10 cellular contexts compared by ENCODE assay signal in the genomic region with DNA sequence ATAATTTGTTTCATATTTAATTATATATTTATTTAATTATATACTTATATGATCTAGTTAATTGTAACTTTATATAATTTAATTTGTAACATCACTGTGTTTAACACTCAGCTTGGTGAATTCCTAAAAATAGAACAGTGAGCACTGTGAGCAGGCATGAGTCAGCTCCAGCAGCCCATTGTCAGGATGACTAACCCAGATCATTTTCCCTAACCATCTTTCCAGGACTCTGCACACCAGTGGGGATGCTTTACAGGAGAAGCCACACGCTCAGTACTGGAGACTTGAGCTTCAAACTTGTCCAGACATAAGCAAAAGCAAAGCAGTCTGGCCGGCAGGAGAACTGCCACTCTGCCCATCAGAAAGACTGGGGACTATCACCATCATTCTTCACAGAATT.
DNase-seq lines count a peak whose midpoint lies in the region; ATAC-seq and TF ChIP-seq lines count a peak whose summit lies in the region.
"Had no signal": no experiment of that assay in that cellular context is flagged by ENCODE, and none has a peak within 500 bp of the region (broad histone marks: within the 10 kb centered on the region; RNA-seq: fewer than 3 reads in every experiment).

No MANE protein-coding gene starts in this region.

- H3K27me3 ChIP-seq in osteoblast (ENCODE audit: insufficient read depth, low read length) (no peaks in the 10 kb centered on the region), esophagus squamous epithelium (no peaks in the 10 kb centered on the region)

- no peaks in the 10 kb centered on the region for H3K9me3 ChIP-seq in osteoblast (ENCODE audit: low read depth, low read length)
- no peaks in the 10 kb centered on the region for H3K9me3 ChIP-seq in esophagus squamous epithelium

- no peak overlapping the region for H3K27ac Mint-ChIP-seq in activated CD4-positive, alpha-beta T cell treated with anti-CD3 and anti-CD28 coated beads, Interleukin-2, amount 10 ng/mL, durations not matched to agents 7 days and 5 days

- H3K4me3 ChIP-seq in osteoblast (ENCODE audit: insufficient read depth, low read length) = no peak overlapping the region
- H3K4me3 ChIP-seq in esophagus squamous epithelium = no peak overlapping the region

- POLR2A ChIA-PET in activated CD4-positive, alpha-beta T cell treated with anti-CD3 and anti-CD28 coated beads, Interleukin-2, amount 10 ng/mL, durations not matched to agents 7 days and 5 days (lab: Charles Lee) = no interaction called here

- H4K20me1 ChIP-seq in osteoblast (ENCODE audit: insufficient read depth, low read length) = no peaks in the 10 kb centered on the region

- no peak overlapping the region for H3K4me3 Mint-ChIP-seq in activated CD4-positive, alpha-beta T cell treated with anti-CD3 and anti-CD28 coated beads, Interleukin-2, amount 10 ng/mL, durations not matched to agents 7 days and 5 days
- H3K4me3 Mint-ChIP-seq: central memory CD8-positive, alpha-beta T cell had no signal

- TF ChIP-seq POLR2A in esophagus squamous epithelium (IDR thresholded peaks at IDR 0.05) = no peak

- H3K9me3 Mint-ChIP-seq in activated CD4-positive, alpha-beta T cell treated with anti-CD3 and anti-CD28 coated beads, Interleukin-2, amount 10 ng/mL, durations not matched to agents 7 days and 5 days = no peaks in the 10 kb centered on the region

- peak overlapping the region; percentile 28 for H3K4me2 ChIP-seq in osteoblast (ENCODE audit: insufficient read depth, low read length)

- TF ChIP-seq CTCF in osteoblast (IDR thresholded peaks at IDR 0.05; ENCODE audit: extremely low read depth, low read depth, low read length) (no peak), esophagus squamous epithelium (IDR thresholded peaks at IDR 0.05) (no peak)

- peaks cover 29% of the 10 kb centered on the region for H3K4me1 ChIP-seq in osteoblast (ENCODE audit: insufficient read depth, low read length)
- peaks cover 0 to 21% (median 6%) of the 10 kb centered on the region in 3 donors for H3K4me1 ChIP-seq in esophagus squamous epithelium

- H3K36me3 ChIP-seq in osteoblast (ENCODE audit: insufficient read depth, low read length) (no peaks in the 10 kb centered on the region), esophagus squamous epithelium (no peaks in the 10 kb centered on the region)

- H2AFZ ChIP-seq in osteoblast (ENCODE audit: low read length) = no peak overlapping the region

- H3K4me1 Mint-ChIP-seq in activated CD4-positive, alpha-beta T cell treated with anti-CD3 and anti-CD28 coated beads, Interleukin-2, amount 10 ng/mL, durations not matched to agents 7 days and 5 days = no peaks in the 10 kb centered on the region
- H3K4me1 Mint-ChIP-seq: central memory CD8-positive, alpha-beta T cell had no signal

- intact Hi-C loops in esophagus squamous epithelium (cut with DNase I) = no loop called here

- DNase-seq in EH (ENCODE audit: low read depth) (peak; percentile 96), RKO (ENCODE audit: low spot score) (peak; percentile 81), osteoblast (ENCODE audit: insufficient read length, low spot score, missing footprints) (peak; percentile 79), RPMI8226 (no peak), esophagus squamous epithelium (lab: John Stamatoyannopoulos, UW) (no peak), NCI-H1048 (lab: John Stamatoyannopoulos, UW) (no peak)
- DNase-seq in activated CD4-positive, alpha-beta T cell treated with anti-CD3 and anti-CD28 coated beads, Interleukin-2, amount 10 ng/mL, durations not matched to agents 7 days and 5 days = no peak
- DNase-seq: NCI-H524 treated with DMSO at 0.1 percent for 48 hours had no signal

- H3K36me3 Mint-ChIP-seq in activated CD4-positive, alpha-beta T cell treated with anti-CD3 and anti-CD28 coated beads, Interleukin-2, amount 10 ng/mL, durations not matched to agents 7 days and 5 days (ENCODE audit: low read depth) = no peaks in the 10 kb centered on the region

- H3K27ac ChIP-seq in osteoblast (ENCODE audit: low read depth, low read length) = peak overlapping the region; percentile 73
- H3K27ac ChIP-seq in esophagus squamous epithelium = no peak overlapping the region

- WGBS in esophagus squamous epithelium, 2 donors = 26% methylated on average over 2 of the region's 2 CpGs; no CpG with 5 or more reads in 1 of the 2 donors

- H3K27me3 Mint-ChIP-seq in activated CD4-positive, alpha-beta T cell treated with anti-CD3 and anti-CD28 coated beads, Interleukin-2, amount 10 ng/mL, durations not matched to agents 7 days and 5 days = no peaks in the 10 kb centered on the region
- H3K27me3 Mint-ChIP-seq: central memory CD8-positive, alpha-beta T cell had no signal

- CTCF ChIA-PET in activated CD4-positive, alpha-beta T cell treated with anti-CD3 and anti-CD28 coated beads, Interleukin-2, amount 10 ng/mL, durations not matched to agents 7 days and 5 days (lab: Charles Lee) = no interaction called here

- ATAC-seq in esophagus mucosa = peak; percentile 57

- no peaks in the 10 kb centered on the region for H3K79me2 ChIP-seq in osteoblast (ENCODE audit: insufficient read depth, low read length)

Comparison
In these comparisons a context has a peak if more than half of its experiments do, and no peak if none do; other contexts are left out.
1. DNase-seq: peak in EH (single experiment), RKO (single experiment) and osteoblast (single experiment); none in RPMI8226 (single experiment), esophagus squamous epithelium (single experiment), activated CD4-positive, alpha-beta T cell treated with anti-CD3 and anti-CD28 coated beads, Interleukin-2, amount 10 ng/mL, durations not matched to agents 7 days and 5 days (single experiment) and NCI-H1048 (single experiment).